Comparison of ENCODE assay signal across 9 cellular contexts in the genomic region with DNA sequence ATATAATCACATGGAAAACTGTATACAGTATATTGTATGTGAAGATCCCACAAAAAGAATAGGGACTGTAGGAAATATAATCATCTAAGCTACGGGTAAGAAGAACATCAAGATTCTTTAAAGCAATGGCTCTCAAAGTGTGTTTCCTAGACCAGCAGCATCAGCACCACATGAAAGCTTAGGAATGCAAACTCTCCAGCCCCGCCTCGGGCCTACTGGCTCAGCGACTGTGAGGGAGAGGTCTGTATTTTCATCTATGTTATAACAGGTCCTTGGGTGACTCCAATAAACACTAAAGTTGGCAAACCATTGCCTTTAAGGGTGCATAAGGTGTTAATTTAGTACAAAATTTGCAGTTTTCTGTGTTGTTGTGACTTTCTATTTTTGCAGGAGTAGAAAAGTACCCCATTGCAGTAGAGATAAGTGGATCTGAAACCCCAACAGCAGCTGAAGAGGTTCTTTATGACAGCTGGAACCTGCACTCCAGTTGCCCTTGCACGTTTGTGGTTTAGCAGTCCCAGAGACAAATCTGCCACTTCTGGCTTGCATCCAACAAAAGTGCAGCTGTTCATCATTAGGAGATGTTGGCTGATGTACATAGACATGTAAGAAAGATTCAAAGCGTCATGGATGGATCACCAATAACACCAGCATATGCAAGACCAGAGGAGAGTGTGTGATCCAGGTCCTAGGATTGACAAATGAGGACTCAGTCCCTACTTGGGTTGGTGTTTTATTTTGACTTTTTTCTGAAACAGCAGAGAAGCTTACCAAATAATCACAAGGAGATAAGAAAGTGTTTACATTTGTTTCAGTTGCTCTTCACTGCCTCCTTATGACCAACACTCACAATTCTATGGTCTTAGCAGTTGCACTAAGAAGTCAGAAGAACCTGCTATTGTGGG. TPM values are rescaled to one million over a fixed set of nuclear protein-coding genes. Genes with fewer than 3 reads are reported as not detected.
DNase-seq lines count a peak whose midpoint lies in the region; ATAC-seq lines count a peak whose summit lies in the region.
"Had no signal": no experiment of that assay in that cellular context is flagged by ENCODE, and none has a peak within 500 bp of the region (broad histone marks: within the 10 kb centered on the region; RNA-seq: fewer than 3 reads in every experiment).

No MANE protein-coding gene starts in this region.

- no peak overlapping the region for H3K18ac ChIP-seq in mesenchymal stem cell (ENCODE audit: low read depth in 1 of 2, low read length in 2 of 2)

- H3K27ac ChIP-seq in mesenchymal stem cell (ENCODE audit: low read length, poor library complexity, severe bottlenecking) = no peak overlapping the region

- no peaks in the 10 kb centered on the region for H3K36me3 ChIP-seq in mesenchymal stem cell (ENCODE audit: control insufficient read depth in 1 of 2, insufficient read depth in 2 of 2, low read depth in 1 of 2, low read length in 2 of 2)

- H3K4ac ChIP-seq in mesenchymal stem cell (ENCODE audit: low read depth in 1 of 2, low read length in 2 of 2) = no peak overlapping the region

- H3K4me1 ChIP-seq in mesenchymal stem cell (ENCODE audit: control insufficient read depth, insufficient read depth, low read depth, low read length) = no peaks in the 10 kb centered on the region

- no peak overlapping the region for H4K91ac ChIP-seq in mesenchymal stem cell (ENCODE audit: low read length)

- peak; percentile 95 for ATAC-seq in GM19351 (IDR thresholded peaks at IDR 0.05; ENCODE audit: unreplicated experiment)
- ATAC-seq in HG03342 (IDR thresholded peaks at IDR 0.05; ENCODE audit: unreplicated experiment) = peak; percentile 80
- ATAC-seq in stimulated activated naive CD8-positive, alpha-beta T cell treated with anti-CD3 and anti-CD28 coated beads, Interleukin-15, Interleukin-2, amounts not matched to agents 100 U/mL and 50 U/mL, for 24 hours = no peak
- ATAC-seq: HCT116 had no signal

- no peak overlapping the region for H2BK12ac ChIP-seq in mesenchymal stem cell (ENCODE audit: low read length in 2 of 2)

- H3K9ac ChIP-seq in mesenchymal stem cell (ENCODE audit: low read length) = no peak overlapping the region

- H3K4me3 ChIP-seq in mesenchymal stem cell (ENCODE audit: insufficient read depth in 1 of 2, low read depth in 1 of 2, low read length in 2 of 2) = no peak overlapping the region

- no peak overlapping the region for H4K8ac ChIP-seq in mesenchymal stem cell (ENCODE audit: low read length)

- H3K4me2 ChIP-seq in mesenchymal stem cell (ENCODE audit: low read length, poor library complexity, severe bottlenecking) = no peak overlapping the region

- H2BK5ac ChIP-seq in mesenchymal stem cell (ENCODE audit: low read depth, low read length, poor library complexity, severe bottlenecking) = no peak overlapping the region

- peaks cover 8% of the 10 kb centered on the region for H3K9me3 ChIP-seq in mesenchymal stem cell (ENCODE audit: control insufficient read depth, low read length)

- H3K23ac ChIP-seq in mesenchymal stem cell (ENCODE audit: low read length in 2 of 2) = no peak overlapping the region

- H3K79me1 ChIP-seq in mesenchymal stem cell (replicated peaks; ENCODE audit: low read length, poor library complexity, severe bottlenecking) = no peaks in the 10 kb centered on the region

- peaks cover 0 to 6% of the 10 kb centered on the region in 2 experiments for H3K27me3 ChIP-seq in mesenchymal stem cell (ENCODE audit: control insufficient read depth in 1 of 2, insufficient read depth in 1 of 2, low read length in 2 of 2)

- WGBS in mesenchymal stem cell = 54% methylated on average over 5 of the region's 6 CpGs

- H2BK120ac ChIP-seq in mesenchymal stem cell (ENCODE audit: low read depth, low read length) = no peak overlapping the region

- no peak overlapping the region for H2AK5ac ChIP-seq in mesenchymal stem cell (ENCODE audit: low read length, severe bottlenecking)

- no peak overlapping the region for H2BK15ac ChIP-seq in mesenchymal stem cell (ENCODE audit: low read depth, poor library complexity, severe bottlenecking)

- DNase-seq in DMS53 (lab: John Stamatoyannopoulos, UW) = peak; percentile 78
- DNase-seq in NCI-H82 treated with DMSO at 0.1 percent for 48 hours (lab: John Stamatoyannopoulos, UW; ENCODE audit: unreplicated experiment) = peak; percentile 80
- DNase-seq in mesenchymal stem cell = peak; percentile 52
- no peak for DNase-seq in occipital lobe (lab: John Stamatoyannopoulos, UW)
- DNase-seq in medulla oblongata (ENCODE audit: extremely low spot score) = no peak
- DNase-seq in stimulated activated naive CD8-positive, alpha-beta T cell treated with anti-CD3 and anti-CD28 coated beads, Interleukin-15, Interleukin-2, amounts not matched to agents 100 U/mL and 50 U/mL, for 24 hours = no peak

- no peak overlapping the region for H2AFZ ChIP-seq in mesenchymal stem cell (ENCODE audit: low read depth, low read length)

- H3K14ac ChIP-seq in mesenchymal stem cell (ENCODE audit: low read length in 2 of 2) = no peak overlapping the region

RNA-seq across cellular contexts. Expression of gene IFNAR1, which starts 15.9 kb away (rescaled TPM):
- 40.6 TPM for polyA plus RNA-seq in mesenchymal stem cell (2013, experiment 1 of 2)
- 40.4 TPM for polyA plus RNA-seq in mesenchymal stem cell (2013, experiment 2 of 2)
- 49.9 TPM for total RNA-seq in occipital lobe

RNA-seq across cellular contexts. Expression of gene IL10RB, which starts 42.7 kb away (rescaled TPM):
- polyA plus RNA-seq in mesenchymal stem cell (2013, experiment 1 of 2) = 30.1 TPM
- 31.4 TPM for polyA plus RNA-seq in mesenchymal stem cell (2013, experiment 2 of 2)
- total RNA-seq in occipital lobe = 10.3 TPM

Comparison
In these comparisons a context has a peak if more than half of its experiments do, and no peak if none do; other contexts are left out.
1. DNase-seq: peak in DMS53 (single experiment), NCI-H82 treated with DMSO at 0.1 percent for 48 hours (single experiment) and mesenchymal stem cell (single experiment); none in occipital lobe (single experiment), medulla oblongata (single experiment) and stimulated activated naive CD8-positive, alpha-beta T cell treated with anti-CD3 and anti-CD28 coated beads, Interleukin-15, Interleukin-2, amounts not matched to agents 100 U/mL and 50 U/mL, for 24 hours (single experiment).